27 cellular contexts compared by ENCODE assay signal in genomic region chr18:7367336-7367735, GRCh38.
DNase-seq lines count a peak whose midpoint lies in the region; ATAC-seq, FAIRE-seq and TF ChIP-seq lines count a peak whose summit lies in the region.
"Had no signal": no experiment of that assay in that cellular context is flagged by ENCODE, and none has a peak within 500 bp of the region (broad histone marks: within the 10 kb centered on the region; RNA-seq: fewer than 3 reads in every experiment).

No MANE protein-coding gene starts in this region.

- H2AFZ ChIP-seq in HepG2 (ENCODE audit: low read length): no peak overlapping the region

- POLR2A ChIA-PET in HepG2 (lab: Yijun Ruan, JAX): no interaction called here

- no peak overlapping the region for H3K27ac Mint-ChIP-seq in effector memory CD8-positive, alpha-beta T cell
- H3K27ac Mint-ChIP-seq: HFFc6; natural killer cell; stimulated activated naive B cell treated with anti-CD40 and anti-IgM and Interleukin-4, amounts not matched to agents 10 μg/mL and 1 μg/mL and 100 μg/mL, for 72 hours had no signal

- H3K9me3 ChIP-seq in HepG2 (ENCODE audit: low read length) (no peaks in the 10 kb centered on the region), right lobe of liver (no peaks in the 10 kb centered on the region), WERI-Rb-1 (ENCODE audit: severe bottlenecking) (no peaks in the 10 kb centered on the region)
- H3K9me3 ChIP-seq: ovary, testis had no signal

- no peak for DNase-seq in HepG2 (ENCODE audit: low spot score)
- DNase-seq in right lobe of liver: no peak
- no peak for DNase-seq in WERI-Rb-1
- DNase-seq in iPS-NIHi7 (ENCODE audit: extremely low spot score): peak; percentile 29
- no peak for DNase-seq in effector memory CD8-positive, alpha-beta T cell
- DNase-seq: ACHN; activated CD4-positive, alpha-beta T cell treated with anti-CD3 and anti-CD28 coated beads for 48 hours; activated naive CD4-positive, alpha-beta T cell; activated T-cell treated with anti-CD3 and anti-CD28 coated beads, Interleukin-2, amount 50 U/mL, for 4 hours; HFFc6; natural killer cell; NCI-H1436 treated with DMSO at 0.1 percent for 48 hours; NCI-H510A; ovary; retina; stimulated activated CD4-positive, alpha-beta T cell treated with anti-CD3 and anti-CD28 coated beads, Interleukin-12 subunit alpha, Interleukin-12 subunit beta, amount 100 ng/mL, for 4 hours; stimulated activated CD4-positive, alpha-beta T cell treated with anti-CD3 and anti-CD28 coated beads, Interleukin-4, amount 100 ng/mL, for 24 hours; stimulated activated naive B cell treated with anti-CD40 and anti-IgM and Interleukin-4, amounts not matched to agents 10 μg/mL and 1 μg/mL and 100 μg/mL, for 72 hours; T-helper 2 cell; testis had no signal

- no peak for TF ChIP-seq EP300 in HepG2 (IDR thresholded peaks at IDR 0.05; ENCODE audit: low read depth in 2 of 2, low read length in 2 of 2)
- no peak for TF ChIP-seq EP300 in HepG2 (CRISPR knock-in tag; IDR thresholded peaks at IDR 0.05; ENCODE audit: borderline replicate concordance)

- 35% methylated on average over 7 of the region's 7 CpGs for WGBS in HepG2 (ENCODE audit: low lambda C conversion rate)
- WGBS in right lobe of liver (ENCODE audit: insufficient coverage, low coverage, low lambda C conversion rate, missing lambda C conversion rate): 44% methylated on average over 7 of the region's 7 CpGs

- in situ Hi-C loops in HepG2 (cut with HindIII; ENCODE audit: extremely low pct_ligation_motif_present, low pct_unique_long_range_greater_than_20kb): no loop called here

- TF ChIP-seq CTCF in HepG2 (CRISPR knock-in tag; IDR thresholded peaks at IDR 0.05): peak; percentile 33
- TF ChIP-seq CTCF in right lobe of liver (IDR thresholded peaks at IDR 0.05): no peak
- peak; percentile 23; the same call in 1 of the 2 replicates for TF ChIP-seq CTCF in WERI-Rb-1 (IDR thresholded peaks at IDR 0.05; ENCODE audit: low read depth, low read length)

- no peak overlapping the region for H3K4me3 ChIP-seq in HepG2 (replicated peaks in 1 of 3; ENCODE audit: insufficient read depth in 1 of 3, low read depth in 2 of 3, low read length in 3 of 3)
- H3K4me3 ChIP-seq in right lobe of liver: no peak overlapping the region
- H3K4me3 ChIP-seq in WERI-Rb-1 (ENCODE audit: low read depth, low read length): no peak overlapping the region
- H3K4me3 ChIP-seq: BLaER1, coronary artery, ovary, SK-N-MC, testis had no signal

- no peak overlapping the region for H3K4me3 Mint-ChIP-seq in effector memory CD8-positive, alpha-beta T cell
- H3K4me3 Mint-ChIP-seq: activated T-cell treated with anti-CD3 and anti-CD28 coated beads, Interleukin-2, amount 50 U/mL, for 4 hours; HFFc6; natural killer cell; stimulated activated naive B cell treated with anti-CD40 and anti-IgM and Interleukin-4, amounts not matched to agents 10 μg/mL and 1 μg/mL and 100 μg/mL, for 72 hours had no signal

- no peaks in the 10 kb centered on the region; a peak in 2 of 5 replicates for H3K27me3 ChIP-seq in HepG2 (ENCODE audit: control insufficient read depth in 1 of 2, insufficient read depth in 2 of 2, low read length in 2 of 2)
- H3K27me3 ChIP-seq in right lobe of liver: no peaks in the 10 kb centered on the region
- no peaks in the 10 kb centered on the region for H3K27me3 ChIP-seq in WERI-Rb-1 (ENCODE audit: insufficient read depth, low read depth, severe bottlenecking)
- H3K27me3 ChIP-seq: BLaER1, ovary, testis had no signal

- H3K4me1 Mint-ChIP-seq in effector memory CD8-positive, alpha-beta T cell (ENCODE audit: low read depth in 2 of 2): no peaks in the 10 kb centered on the region
- H3K4me1 Mint-ChIP-seq: stimulated activated naive B cell treated with anti-CD40 and anti-IgM and Interleukin-4, amounts not matched to agents 10 μg/mL and 1 μg/mL and 100 μg/mL, for 72 hours had no signal

- peaks cover 0 to 4% of the 10 kb centered on the region in 2 donors for H3K9me3 Mint-ChIP-seq in effector memory CD8-positive, alpha-beta T cell
- H3K9me3 Mint-ChIP-seq: activated T-cell treated with anti-CD3 and anti-CD28 coated beads, Interleukin-2, amount 50 U/mL, for 4 hours; HFFc6; natural killer cell had no signal

- no peak overlapping the region for H3K27ac ChIP-seq in HepG2 (ENCODE audit: extremely low read length, insufficient read depth, low read length)
- H3K27ac ChIP-seq in right lobe of liver: no peak overlapping the region
- no peak overlapping the region for H3K27ac ChIP-seq in WERI-Rb-1
- H3K27ac ChIP-seq: BLaER1, coronary artery, ovary, SK-N-MC, testis had no signal

- no peaks in the 10 kb centered on the region for H3K79me2 ChIP-seq in HepG2 (ENCODE audit: insufficient read depth, low read length)

- no peaks in the 10 kb centered on the region for H3K27me3 Mint-ChIP-seq in effector memory CD8-positive, alpha-beta T cell

- H3K36me3 ChIP-seq in HepG2 (replicated peaks in 1 of 2; ENCODE audit: control insufficient read depth in 1 of 2, insufficient read depth in 2 of 2, low read length in 2 of 2) (no peaks in the 10 kb centered on the region), right lobe of liver (no peaks in the 10 kb centered on the region), WERI-Rb-1 (no peaks in the 10 kb centered on the region)
- H3K36me3 ChIP-seq: BLaER1, ovary had no signal

- intact Hi-C loops in HepG2 (cut with micrococcal nuclease; ENCODE audit: unreplicated experiment): loop anchor here (5.0 kb wide), 1 partner anchor 200 kb away; the partner anchor contains the start of gene PTPRM
- intact Hi-C loops in right lobe of liver (cut with DNase I): no loop called here

- no peak overlapping the region for H3K9ac ChIP-seq in HepG2 (ENCODE audit: insufficient read depth, low read depth, low read length)
- H3K9ac ChIP-seq: BLaER1 had no signal

- no peak for TF ChIP-seq RAD21 in HepG2 (CRISPR knock-in tag; IDR thresholded peaks at IDR 0.05)

- no peak overlapping the region for H3K4me2 ChIP-seq in HepG2 (ENCODE audit: low read depth, low read length)
- H3K4me2 ChIP-seq: BLaER1 had no signal

- no peaks in the 10 kb centered on the region for H3K4me1 ChIP-seq in HepG2 (ENCODE audit: insufficient read depth, low read length)
- no peaks in the 10 kb centered on the region for H3K4me1 ChIP-seq in right lobe of liver

- peaks cover 3% of the 10 kb centered on the region for H3K36me3 Mint-ChIP-seq in effector memory CD8-positive, alpha-beta T cell (ENCODE audit: insufficient read depth)
- H3K36me3 Mint-ChIP-seq: natural killer cell; stimulated activated naive B cell treated with anti-CD40 and anti-IgM and Interleukin-4, amounts not matched to agents 10 μg/mL and 1 μg/mL and 100 μg/mL, for 72 hours had no signal

- no peaks in the 10 kb centered on the region for H4K20me1 ChIP-seq in HepG2 (ENCODE audit: insufficient read depth, low read length)
- H4K20me1 ChIP-seq: BLaER1 had no signal

- no peak for TF ChIP-seq POLR2A in HepG2 (IDR thresholded peaks at IDR 0.05; ENCODE audit: insufficient read depth in 1 of 2, low read depth in 2 of 2, low read length in 2 of 2)
- no peak for TF ChIP-seq POLR2A in right lobe of liver (IDR thresholded peaks at IDR 0.05)

- ATAC-seq in HepG2: peak; percentile 51
- no peak for ATAC-seq in right lobe of liver
- no peak for ATAC-seq in effector memory CD8-positive, alpha-beta T cell (replicated peaks)
- ATAC-seq in HG03175 (IDR thresholded peaks at IDR 0.05; ENCODE audit: unreplicated experiment): no peak
- no peak for ATAC-seq in HG03571 (IDR thresholded peaks at IDR 0.05; ENCODE audit: unreplicated experiment)
- no peak for ATAC-seq in GM18498 (IDR thresholded peaks at IDR 0.05; ENCODE audit: unreplicated experiment)
- ATAC-seq: activated T-cell treated with anti-CD3 and anti-CD28 coated beads, Interleukin-2, amount 50 U/mL, for 4 hours; left lobe of liver; natural killer cell; stimulated activated naive B cell treated with anti-CD40 and anti-IgM and Interleukin-4, amounts not matched to agents 10 μg/mL and 1 μg/mL and 100 μg/mL, for 72 hours had no signal

- CTCF ChIA-PET in HepG2 (lab: Yijun Ruan, JAX; ENCODE audit: low intra/inter-chr PET ratio, low total read pairs): no interaction called here

- no peak for FAIRE-seq in HepG2 (lab: Jason Lieb, UNC)

- no TSS peak for BruUV-seq in HepG2 (replicated peaks; lab: Mats Ljungman, UMichigan)

TF ChIP-seq in HepG2, 621 proteins besides CTCF, POLR2A, EP300 and RAD21:
- TF ChIP-seq FOXP4 (CRISPR knock-in tag; IDR thresholded peaks at IDR 0.05): no peak
- TF ChIP-seq ZNF256 (CRISPR knock-in tag; conservative IDR thresholded peaks at IDR 0.05): no peak
- TF ChIP-seq STAG1 (CRISPR knock-in tag; IDR thresholded peaks at IDR 0.05): peak; percentile 23; the same call in 1 of the 2 replicates
- no peak for TF ChIP-seq ZNF431 (CRISPR knock-in tag; IDR thresholded peaks at IDR 0.05; ENCODE audit: borderline replicate concordance, low read depth)

Comparison
In these comparisons a context has a peak if more than half of its experiments do, and no peak if none do; other contexts are left out.
1. CTCF ChIP-seq: peak in HepG2 (single experiment) and WERI-Rb-1 (single experiment); none in right lobe of liver (0 of 4).